In the genomic region with DNA sequence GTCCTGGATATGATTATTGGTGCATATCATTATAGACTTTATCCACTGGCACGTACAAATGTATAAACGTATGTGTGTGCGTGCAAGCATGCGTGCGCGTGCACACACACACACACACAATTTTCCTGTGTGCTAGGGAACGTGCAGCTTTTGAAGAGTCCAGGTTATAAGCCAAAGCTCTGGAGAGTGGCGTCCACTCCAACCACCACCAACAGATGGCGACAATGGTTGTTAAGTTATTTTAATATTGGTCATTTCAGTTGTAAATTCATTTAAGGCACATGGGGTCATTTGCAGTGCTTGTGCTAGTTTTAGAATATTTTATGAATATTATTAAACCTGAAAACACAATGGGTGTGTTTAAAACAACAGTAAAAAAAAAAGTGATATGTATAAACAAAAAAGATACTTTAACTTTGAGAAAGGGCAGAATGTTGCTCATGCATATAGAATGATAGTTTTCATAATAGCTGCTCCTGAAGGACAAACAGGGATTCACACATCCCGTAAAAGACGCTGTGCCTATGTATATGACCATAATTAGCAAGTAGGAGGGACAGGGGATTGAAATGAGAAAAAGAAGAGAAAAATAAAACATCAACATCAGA, we compare ENCODE assay signal across 7 cellular contexts.
DNase-seq lines count a peak whose midpoint lies in the region; ATAC-seq and TF ChIP-seq lines count a peak whose summit lies in the region.

No MANE protein-coding gene starts in this region.

- intact Hi-C loops in adrenal gland (cut with DNase I): loop anchor here in 1 of 2 donors (10.0 kb wide), 1 partner anchor 651 kb away; no protein-coding TSS in a partner anchor

- H3K4me3 ChIP-seq in adrenal gland: no peak overlapping the region
- no peak overlapping the region for H3K4me3 ChIP-seq in hepatocyte

- DNase-seq in GM03348 (ENCODE audit: low spot score): peak; percentile 27
- DNase-seq in RPMI8226: peak; percentile 48
- DNase-seq in adrenal gland: peak; percentile 47 to 88 (median 64)
- DNase-seq in hepatocyte (ENCODE audit: low spot score): peak; percentile 65
- peak; percentile 10 for DNase-seq in stimulated activated CD4-positive, alpha-beta T cell treated with anti-CD3 and anti-CD28 coated beads, Interleukin-2, amount 100 ng/mL, for 4 hours (ENCODE audit: low read depth)
- no peak for DNase-seq in mesenteric fat pad (ENCODE audit: low spot score)

- no peaks in the 10 kb centered on the region for H3K9me2 ChIP-seq in hepatocyte (replicated peaks; ENCODE audit: insufficient read depth)

- peaks cover 97% of the 10 kb centered on the region for H3K79me2 ChIP-seq in hepatocyte

- H3K36me3 ChIP-seq in adrenal gland (replicated peaks in 1 of 2) (no peaks in the 10 kb centered on the region), hepatocyte (replicated peaks; ENCODE audit: insufficient read depth, low read depth) (no peaks in the 10 kb centered on the region)

- H3K27me3 ChIP-seq in adrenal gland (no peaks in the 10 kb centered on the region), hepatocyte (no peaks in the 10 kb centered on the region)

- H3K4me1 ChIP-seq in adrenal gland (replicated peaks in 1 of 2) (peaks cover 0 to 47% of the 10 kb centered on the region in 2 donors), hepatocyte (ENCODE audit: insufficient read depth) (peaks cover 23% of the 10 kb centered on the region)

- H3K9me3 ChIP-seq in adrenal gland (replicated peaks in 1 of 3) (no peaks in the 10 kb centered on the region), hepatocyte (ENCODE audit: low read depth) (no peaks in the 10 kb centered on the region)

- H3K27ac ChIP-seq in adrenal gland (no peak overlapping the region), hepatocyte (no peak overlapping the region)

- TF ChIP-seq CTCF in adrenal gland (IDR thresholded peaks at IDR 0.05): peak; percentile 35 to 73 (median 68)
- peak; percentile 73 for TF ChIP-seq CTCF in hepatocyte (IDR thresholded peaks at IDR 0.05; ENCODE audit: poor library complexity)

- peak; percentile 48 for ATAC-seq in HG02981 (IDR thresholded peaks at IDR 0.05; ENCODE audit: unreplicated experiment)

- H2AFZ ChIP-seq in hepatocyte: no peak overlapping the region

- 31 to 45% (median 40%) methylated on average over 11 of the region's 11 CpGs for WGBS in adrenal gland, 4 donors
- WGBS in hepatocyte (ENCODE audit: low lambda C conversion rate, missing lambda C conversion rate): 71% methylated on average over 11 of the region's 11 CpGs

- no peak for TF ChIP-seq POLR2A in adrenal gland (IDR thresholded peaks at IDR 0.05)

- no peak overlapping the region for H3K4me2 ChIP-seq in hepatocyte

- peaks cover 34% of the 10 kb centered on the region for H4K20me1 ChIP-seq in hepatocyte (ENCODE audit: insufficient read depth, poor library complexity, severe bottlenecking)
